ENCODE assay signal across 16 cellular contexts in genomic region chr17:18018411-18018921, GRCh38.
"Had no signal": no experiment of that assay in that cellular context is flagged by ENCODE, and none has a peak within 500 bp of the region (broad histone marks: within the 10 kb centered on the region; RNA-seq: fewer than 3 reads in every experiment).

No MANE protein-coding gene starts in this region.

- H3K4me1 Mint-ChIP-seq: activated naive CD8-positive, alpha-beta T cell treated with anti-CD3 and anti-CD28 coated beads, Interleukin-2, amount 10 ng/mL, durations not matched to agents 7 days and 5 days had no signal

- H3K9me3 Mint-ChIP-seq: activated naive CD8-positive, alpha-beta T cell treated with anti-CD3 and anti-CD28 coated beads, Interleukin-2, amount 10 ng/mL, durations not matched to agents 7 days and 5 days; activated T-cell treated with anti-CD3 and anti-CD28 coated beads, Interleukin-2, amount 50 U/mL, for 4 hours; mesothelial cell of epicardium; stimulated activated naive CD8-positive, alpha-beta T cell treated with anti-CD3 and anti-CD28 coated beads, Interleukin-15, amount 100 ng/mL, for 72 hours; T-helper 2 cell treated with Interferon-gamma antibody and Interleukin-4, amounts not matched to agents 5 μg/mL and 100 μg/mL, for 36 hours had no signal

- H3K27ac Mint-ChIP-seq: activated naive CD8-positive, alpha-beta T cell treated with anti-CD3 and anti-CD28 coated beads, Interleukin-2, amount 10 ng/mL, durations not matched to agents 7 days and 5 days; T-helper 2 cell treated with Interferon-gamma antibody and Interleukin-4, amounts not matched to agents 5 μg/mL and 100 μg/mL, for 36 hours had no signal

- H3K27me3 ChIP-seq: neutrophil, uterus had no signal

- ATAC-seq: activated T-cell treated with anti-CD3 and anti-CD28 coated beads, Interleukin-2, amount 50 U/mL, for 4 hours; stimulated activated naive CD8-positive, alpha-beta T cell treated with anti-CD3 and anti-CD28 coated beads, Interleukin-15, amount 100 ng/mL, for 72 hours had no signal

- H3K36me3 ChIP-seq: prostate gland, uterus had no signal

- H3K4me3 ChIP-seq: lower lobe of right lung, prostate gland, thoracic aorta, uterus had no signal

- DNase-seq: activated CD4-positive, alpha-beta T cell treated with anti-CD3 and anti-CD28 coated beads, Interleukin-2, amount 50 U/mL, for 48 hours; activated CD4-positive, CD25-positive, alpha-beta regulatory T cell treated with anti-CD3 and anti-CD28 coated beads, Interleukin-2, amount 50 U/mL, for 72 hours; activated effector memory CD4-positive, alpha-beta T cell treated with anti-CD3 and anti-CD28 coated beads, Interleukin-2, amount 50 U/mL, for 16 hours; activated naive CD8-positive, alpha-beta T cell treated with anti-CD3 and anti-CD28 coated beads, Interleukin-2, amount 10 ng/mL, durations not matched to agents 7 days and 5 days; activated T-cell treated with anti-CD3 and anti-CD28 coated beads, Interleukin-2, amount 50 U/mL, for 4 hours; aorta; effector CD4-positive, alpha-beta T cell; lower lobe of right lung; stimulated activated CD4-positive, alpha-beta T cell treated with anti-CD3 and anti-CD28 coated beads, Interleukin-4, amount 100 ng/mL, for 24 hours; stimulated activated naive CD8-positive, alpha-beta T cell treated with anti-CD3 and anti-CD28 coated beads, Interleukin-15, amount 100 ng/mL, for 72 hours; uterus had no signal

- H3K9me3 ChIP-seq: lower lobe of right lung, neutrophil, prostate gland, thoracic aorta, uterus had no signal

- H3K4me3 Mint-ChIP-seq: activated naive CD8-positive, alpha-beta T cell treated with anti-CD3 and anti-CD28 coated beads, Interleukin-2, amount 10 ng/mL, durations not matched to agents 7 days and 5 days; activated T-cell treated with anti-CD3 and anti-CD28 coated beads, Interleukin-2, amount 50 U/mL, for 4 hours; mesothelial cell of epicardium; stimulated activated naive CD8-positive, alpha-beta T cell treated with anti-CD3 and anti-CD28 coated beads, Interleukin-15, amount 100 ng/mL, for 72 hours; T-helper 2 cell treated with Interferon-gamma antibody and Interleukin-4, amounts not matched to agents 5 μg/mL and 100 μg/mL, for 36 hours had no signal

- H3K27me3 Mint-ChIP-seq: activated naive CD8-positive, alpha-beta T cell treated with anti-CD3 and anti-CD28 coated beads, Interleukin-2, amount 10 ng/mL, durations not matched to agents 7 days and 5 days; stimulated activated naive CD8-positive, alpha-beta T cell treated with anti-CD3 and anti-CD28 coated beads, Interleukin-15, amount 100 ng/mL, for 72 hours had no signal

- H3K4me1 ChIP-seq: lower lobe of right lung, prostate gland, uterus had no signal

- H3K27ac ChIP-seq: lower lobe of right lung, neutrophil, thoracic aorta, uterus had no signal
